In the genomic region with DNA sequence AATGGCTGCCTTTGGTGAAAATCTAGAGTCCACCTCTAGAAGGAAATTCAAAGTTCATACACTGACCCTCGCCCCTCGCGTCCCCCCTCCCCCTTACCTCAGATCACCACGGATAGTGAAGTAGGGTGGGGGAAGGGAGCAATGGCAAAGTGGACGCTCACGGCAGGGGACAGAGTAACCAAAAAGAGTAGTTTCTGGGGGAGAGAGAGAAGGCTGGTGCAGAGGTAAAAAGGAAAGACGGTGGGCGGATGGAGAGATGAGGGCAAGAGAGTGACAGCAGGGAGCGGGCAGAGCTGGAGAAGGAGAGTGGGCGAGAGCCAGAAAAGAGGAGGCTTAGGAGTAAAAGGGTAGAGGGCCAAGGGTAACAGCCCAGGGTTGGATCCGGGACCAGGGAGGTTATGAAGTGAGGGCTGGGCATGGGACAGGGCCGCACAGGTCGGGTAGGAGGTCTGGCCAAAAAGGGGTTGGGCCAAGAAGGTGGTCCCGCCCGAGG, we compare ENCODE assay signal across 8 cellular contexts. TPM values are rescaled to one million over a fixed set of nuclear protein-coding genes. Genes with fewer than 3 reads are reported as not detected.
A peak's percentile ranks its signal among the peaks of the same experiment; 100 is the strongest.
DNase-seq lines count a peak whose midpoint lies in the region; ATAC-seq and TF ChIP-seq lines count a peak whose summit lies in the region.

No MANE protein-coding gene starts in this region.

- peak overlapping the region; percentile 85 for H3K27ac Mint-ChIP-seq in endothelial cell (ENCODE audit: unreplicated experiment)
- H3K27ac Mint-ChIP-seq in natural killer cell = peak overlapping the region; percentile 92 to 96

- TF ChIP-seq CTCF in endothelial cell (IDR thresholded peaks at IDR 0.05; ENCODE audit: unreplicated experiment) (no peak), natural killer cell (IDR thresholded peaks at IDR 0.05) (no peak)

- H3K9me3 Mint-ChIP-seq in activated T-cell treated with anti-CD3 and anti-CD28 coated beads, Interleukin-2, amount 50 U/mL, for 4 hours = no peaks in the 10 kb centered on the region
- no peaks in the 10 kb centered on the region for H3K9me3 Mint-ChIP-seq in endothelial cell (ENCODE audit: unreplicated experiment)
- H3K9me3 Mint-ChIP-seq in natural killer cell = peaks cover 0 to 1% of the 10 kb centered on the region in 2 donors

- peaks cover 27% of the 10 kb centered on the region for H3K4me1 Mint-ChIP-seq in activated T-cell treated with anti-CD3 and anti-CD28 coated beads, Interleukin-2, amount 50 U/mL, for 4 hours (ENCODE audit: low read depth)
- peaks cover 26% of the 10 kb centered on the region for H3K4me1 Mint-ChIP-seq in endothelial cell (ENCODE audit: unreplicated experiment)
- H3K4me1 Mint-ChIP-seq in natural killer cell = peaks cover 33 to 44% of the 10 kb centered on the region in 2 donors

- no peaks in the 10 kb centered on the region for H3K27me3 Mint-ChIP-seq in activated T-cell treated with anti-CD3 and anti-CD28 coated beads, Interleukin-2, amount 50 U/mL, for 4 hours (ENCODE audit: low read depth)
- H3K27me3 Mint-ChIP-seq in endothelial cell (ENCODE audit: unreplicated experiment) = peaks cover 7% of the 10 kb centered on the region
- H3K27me3 Mint-ChIP-seq in natural killer cell (ENCODE audit: low read depth in 2 of 2) = no peaks in the 10 kb centered on the region

- H3K36me3 Mint-ChIP-seq in activated T-cell treated with anti-CD3 and anti-CD28 coated beads, Interleukin-2, amount 50 U/mL, for 4 hours (ENCODE audit: insufficient read depth) = no peaks in the 10 kb centered on the region
- H3K36me3 Mint-ChIP-seq in endothelial cell (ENCODE audit: low read depth, unreplicated experiment) = no peaks in the 10 kb centered on the region
- no peaks in the 10 kb centered on the region for H3K36me3 Mint-ChIP-seq in natural killer cell

- intact Hi-C loops in natural killer cell (cut with micrococcal nuclease) = loop anchor here (2.0 kb wide), 2 partner anchors 65 to 409 kb away; a partner anchor contains a TSS
- intact Hi-C loops in posterior vena cava (cut with DNase I) = no loop called here

- no peak for DNase-seq in activated T-cell treated with anti-CD3 and anti-CD28 coated beads, Interleukin-2, amount 50 U/mL, for 4 hours
- DNase-seq in activated T-cell treated with anti-CD3 and anti-CD28 coated beads for 4 hours (no peak), NCI-H69 (lab: John Stamatoyannopoulos, UW) (peak; percentile 42), endothelial cell (ENCODE audit: low spot score) (no peak), natural killer cell (no peak), posterior vena cava (ENCODE audit: low spot score) (no peak), AG20443 (ENCODE audit: low spot score) (no peak)

- H3K4me3 Mint-ChIP-seq in activated T-cell treated with anti-CD3 and anti-CD28 coated beads, Interleukin-2, amount 50 U/mL, for 4 hours = peak overlapping the region; percentile 99
- peak overlapping the region; percentile 97 for H3K4me3 Mint-ChIP-seq in endothelial cell (ENCODE audit: unreplicated experiment)
- peak overlapping the region; percentile 99 for H3K4me3 Mint-ChIP-seq in natural killer cell

- peak; percentile 2 to 4 for ATAC-seq in activated T-cell treated with anti-CD3 and anti-CD28 coated beads, Interleukin-2, amount 50 U/mL, for 4 hours
- ATAC-seq in natural killer cell (no peak), HG02588 (IDR thresholded peaks at IDR 0.05; ENCODE audit: unreplicated experiment) (no peak)

RNA-seq across cellular contexts. Expression of a gene that starts 0.4 kb away (rescaled TPM):
- 1 to 10 TPM; 2.3 to 4.1 (median 2.9) TPM for total RNA-seq in activated T-cell treated with anti-CD3 and anti-CD28 coated beads, Interleukin-2, amount 50 U/mL, for 4 hours
- 17.1 TPM for total RNA-seq in endothelial cell (ENCODE audit: unreplicated experiment)
- 1 to 10 TPM; 8.5 to 9.6 (median 9.5) TPM for total RNA-seq in natural killer cell
- 10 to 100 TPM; 11.9 to 23.2 TPM for total RNA-seq in posterior vena cava

RNA-seq across cellular contexts. Expression of a gene that starts 0.9 kb away (rescaled TPM):
- 10 to 100 TPM; 16.9 to 20.2 (median 17.3) TPM for total RNA-seq in activated T-cell treated with anti-CD3 and anti-CD28 coated beads, Interleukin-2, amount 50 U/mL, for 4 hours
- total RNA-seq in endothelial cell (ENCODE audit: unreplicated experiment) (7.3 TPM), natural killer cell (10 to 100 TPM; 10.6 to 15.0 (median 12.8) TPM), posterior vena cava (1 to 10 TPM; 6.6 to 9.4 TPM)

Comparison
In these comparisons a context has a peak if more than half of its experiments do, and no peak if none do; other contexts are left out.
1. ATAC-seq: peak in activated T-cell treated with anti-CD3 and anti-CD28 coated beads, Interleukin-2, amount 50 U/mL, for 4 hours (2 of 2); none in natural killer cell (0 of 3) and HG02588 (single experiment).
2. Peak in every context shown above with its lines, with median percentiles within 50 percentile points of each other: H3K4me3 Mint-ChIP-seq.